Comparison of ENCODE assay signal across 20 cellular contexts in genomic region chr1:248852548-248852947, GRCh38. TPM values are rescaled to one million over a fixed set of nuclear protein-coding genes. Genes with fewer than 3 reads are reported as not detected.
A peak's percentile ranks its signal among the peaks of the same experiment; 100 is the strongest.
DNase-seq lines count a peak whose midpoint lies in the region; ATAC-seq and TF ChIP-seq lines count a peak whose summit lies in the region.
"Had no signal": no experiment of that assay in that cellular context is flagged by ENCODE, and none has a peak within 500 bp of the region (broad histone marks: within the 10 kb centered on the region; RNA-seq: fewer than 3 reads in every experiment).

No MANE protein-coding gene starts in this region.

- ATAC-seq in GM18868 (IDR thresholded peaks at IDR 0.05; ENCODE audit: unreplicated experiment) (peak; percentile 28), HG03175 (IDR thresholded peaks at IDR 0.05; ENCODE audit: unreplicated experiment) (peak; percentile 39), activated B cell treated with CpG ODN at 0.5 μM for 24 hours (ENCODE audit: low read depth) (peak; percentile 64), GM19467 (IDR thresholded peaks at IDR 0.05; ENCODE audit: unreplicated experiment) (no peak)
- ATAC-seq: activated naive CD8-positive, alpha-beta T cell treated with anti-CD3 and anti-CD28 coated beads, Interleukin-2, amount 50 U/mL, for 24 hours; naive thymus-derived CD4-positive, alpha-beta T cell; Panc1 had no signal

- no peaks in the 10 kb centered on the region for H3K9me3 Mint-ChIP-seq in activated B cell treated with CpG ODN at 0.5 μM for 24 hours
- H3K9me3 Mint-ChIP-seq: activated naive CD8-positive, alpha-beta T cell treated with anti-CD3 and anti-CD28 coated beads, Interleukin-2, amount 50 U/mL, for 24 hours; activated T-helper 2 cell treated with anti-CD3 and anti-CD28 coated beads, Interferon-gamma antibody, Interleukin-2, Interleukin-4, amounts not matched to agents 10 μg/mL and 5 μg/mL and 100 μg/mL, durations not matched to agents 14 hours and 24 hours and 36 hours; naive thymus-derived CD4-positive, alpha-beta T cell had no signal

- no peaks in the 10 kb centered on the region for H3K27me3 Mint-ChIP-seq in activated B cell treated with CpG ODN at 0.5 μM for 24 hours
- H3K27me3 Mint-ChIP-seq: activated naive CD8-positive, alpha-beta T cell treated with anti-CD3 and anti-CD28 coated beads, Interleukin-2, amount 50 U/mL, for 24 hours; naive thymus-derived CD4-positive, alpha-beta T cell had no signal

- intact Hi-C loops in activated B cell treated with CpG ODN at 0.5 μM for 24 hours (cut with micrococcal nuclease), result no loop called here

- POLR2A ChIA-PET in activated B cell treated with CpG ODN at 0.5 μM for 24 hours (lab: Charles Lee), result interaction anchor here (0.5 to 3.7 kb wide), 2 partner anchors 10 to 14 kb away, joined by 3 to 22 read pairs; partner anchors contain the start of gene ZNF672

- DNase-seq in activated B cell treated with CpG ODN at 0.5 μM for 24 hours, result no peak
- peak; percentile 8 for DNase-seq in retina
- no peak for DNase-seq in cerebellar nuclear complex (lab: John Stamatoyannopoulos, UW)
- DNase-seq in NCI-H2227 (lab: John Stamatoyannopoulos, UW; ENCODE audit: unreplicated experiment), result no peak
- DNase-seq in NCI-H2081 treated with DMSO at 0.1 percent for 48 hours (lab: John Stamatoyannopoulos, UW), result no peak
- DNase-seq: activated naive CD8-positive, alpha-beta T cell treated with anti-CD3 and anti-CD28 coated beads, Interleukin-2, amount 50 U/mL, for 24 hours; EL; foreskin melanocyte; KG1; naive thymus-derived CD4-positive, alpha-beta T cell; NCI-H1417 treated with DMSO at 0.1 percent for 48 hours; NCI-H748 treated with DMSO at 0.1 percent for 48 hours; SK-N-SH; stimulated activated CD4-positive, alpha-beta T cell treated with anti-CD3 and anti-CD28 coated beads, Interleukin-2, amount 100 ng/mL, for 48 hours; upper lobe of left lung had no signal

- peaks cover 45% of the 10 kb centered on the region for H3K36me3 Mint-ChIP-seq in activated B cell treated with CpG ODN at 0.5 μM for 24 hours (ENCODE audit: low read depth)

- no peak overlapping the region for H3K27ac Mint-ChIP-seq in activated B cell treated with CpG ODN at 0.5 μM for 24 hours
- H3K27ac Mint-ChIP-seq: activated naive CD8-positive, alpha-beta T cell treated with anti-CD3 and anti-CD28 coated beads, Interleukin-2, amount 50 U/mL, for 24 hours; activated T-helper 2 cell treated with anti-CD3 and anti-CD28 coated beads, Interferon-gamma antibody, Interleukin-2, Interleukin-4, amounts not matched to agents 10 μg/mL and 5 μg/mL and 100 μg/mL, durations not matched to agents 14 hours and 24 hours and 36 hours; naive thymus-derived CD4-positive, alpha-beta T cell had no signal

- CTCF ChIA-PET in activated B cell treated with CpG ODN at 0.5 μM for 24 hours (lab: Charles Lee), result no interaction called here

- no peak overlapping the region for H3K4me3 Mint-ChIP-seq in activated B cell treated with CpG ODN at 0.5 μM for 24 hours
- H3K4me3 Mint-ChIP-seq: activated naive CD8-positive, alpha-beta T cell treated with anti-CD3 and anti-CD28 coated beads, Interleukin-2, amount 50 U/mL, for 24 hours; naive thymus-derived CD4-positive, alpha-beta T cell had no signal

- no peak for TF ChIP-seq CTCF in activated B cell treated with CpG ODN at 0.5 μM for 24 hours (IDR thresholded peaks at IDR 0.05)

- H3K4me1 Mint-ChIP-seq in activated B cell treated with CpG ODN at 0.5 μM for 24 hours, result peaks cover 15% of the 10 kb centered on the region
- H3K4me1 Mint-ChIP-seq: activated naive CD8-positive, alpha-beta T cell treated with anti-CD3 and anti-CD28 coated beads, Interleukin-2, amount 50 U/mL, for 24 hours had no signal

RNA-seq across cellular contexts. Expression of gene ZNF692, which starts 6.3 kb away (rescaled TPM):
- total RNA-seq in activated B cell treated with CpG ODN at 0.5 μM for 24 hours, result 36.4 and 40.3 TPM in 2 replicates

RNA-seq across cellular contexts. Expression of gene ZNF672, which starts 14.5 kb away (rescaled TPM):
- total RNA-seq in activated B cell treated with CpG ODN at 0.5 μM for 24 hours, result 47.0 and 52.2 TPM in 2 replicates

RNA-seq across cellular contexts. Expression of gene SH3BP5L, which starts 26.8 kb away (rescaled TPM):
- 26.3 and 27.3 TPM in 2 replicates for total RNA-seq in activated B cell treated with CpG ODN at 0.5 μM for 24 hours

RNA-seq across cellular contexts. Expression of gene PGBD2, which starts 53.5 kb away (rescaled TPM):
- 12.3 and 13.4 TPM in 2 replicates for total RNA-seq in activated B cell treated with CpG ODN at 0.5 μM for 24 hours
